Comparison of ENCODE assay signal across 1 cellular context in the genomic region with DNA sequence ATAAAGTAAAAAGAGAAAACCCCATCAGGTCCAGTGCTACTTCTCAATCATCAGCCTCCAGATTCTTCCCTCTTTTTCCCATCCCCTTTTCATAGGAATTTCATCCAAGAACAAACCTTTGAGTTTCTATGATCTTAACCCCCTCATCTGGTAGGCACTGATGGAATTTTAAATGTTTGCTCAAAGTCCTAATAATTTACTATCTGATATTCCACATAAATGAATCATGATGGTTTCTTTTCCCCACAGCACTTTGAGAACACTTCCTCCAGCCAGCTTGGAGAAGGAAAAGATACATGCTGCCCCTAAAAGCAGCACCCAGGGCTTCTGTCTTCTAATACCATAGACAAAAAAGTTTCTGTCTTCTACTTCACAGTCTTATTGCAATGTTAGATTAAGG.
TF ChIP-seq lines count a peak whose summit lies in the region.

No MANE protein-coding gene starts in this region.

TF ChIP-seq in IMR-90, 13 proteins besides CTCF, POLR2A, EP300 and RAD21 (continued from another document):
- no peak for TF ChIP-seq RCOR1 (IDR thresholded peaks at IDR 0.05; ENCODE audit: insufficient replicate concordance, low read length)
- no peak for TF ChIP-seq MXI1 (IDR thresholded peaks at IDR 0.05; ENCODE audit: borderline replicate concordance, low read depth, low read length)
- TF ChIP-seq, protein P1, sequence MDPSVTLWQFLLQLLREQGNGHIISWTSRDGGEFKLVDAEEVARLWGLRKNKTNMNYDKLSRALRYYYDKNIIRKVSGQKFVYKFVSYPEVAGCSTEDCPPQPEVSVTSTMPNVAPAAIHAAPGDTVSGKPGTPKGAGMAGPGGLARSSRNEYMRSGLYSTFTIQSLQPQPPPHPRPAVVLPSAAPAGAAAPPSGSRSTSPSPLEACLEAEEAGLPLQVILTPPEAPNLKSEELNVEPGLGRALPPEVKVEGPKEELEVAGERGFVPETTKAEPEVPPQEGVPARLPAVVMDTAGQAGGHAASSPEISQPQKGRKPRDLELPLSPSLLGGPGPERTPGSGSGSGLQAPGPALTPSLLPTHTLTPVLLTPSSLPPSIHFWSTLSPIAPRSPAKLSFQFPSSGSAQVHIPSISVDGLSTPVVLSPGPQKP (IDR thresholded peaks at IDR 0.05; ENCODE audit: borderline replicate concordance, low read depth, low read length), result no peak
- no peak for TF ChIP-seq CHD1 (IDR thresholded peaks at IDR 0.05; ENCODE audit: low read depth, low read length)
- no peak for TF ChIP-seq MAFK (IDR thresholded peaks at IDR 0.05; ENCODE audit: low read depth, low read length)
- TF ChIP-seq, protein P2, sequence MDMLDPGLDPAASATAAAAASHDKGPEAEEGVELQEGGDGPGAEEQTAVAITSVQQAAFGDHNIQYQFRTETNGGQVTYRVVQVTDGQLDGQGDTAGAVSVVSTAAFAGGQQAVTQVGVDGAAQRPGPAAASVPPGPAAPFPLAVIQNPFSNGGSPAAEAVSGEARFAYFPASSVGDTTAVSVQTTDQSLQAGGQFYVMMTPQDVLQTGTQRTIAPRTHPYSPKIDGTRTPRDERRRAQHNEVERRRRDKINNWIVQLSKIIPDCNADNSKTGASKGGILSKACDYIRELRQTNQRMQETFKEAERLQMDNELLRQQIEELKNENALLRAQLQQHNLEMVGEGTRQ (IDR thresholded peaks at IDR 0.05; ENCODE audit: low read depth, low read length), result no peak
- no peak for TF ChIP-seq BHLHE40 (IDR thresholded peaks at IDR 0.05; ENCODE audit: low read depth, low read length)
- TF ChIP-seq SMC3 (IDR thresholded peaks at IDR 0.05; ENCODE audit: low read depth, low read length), result no peak
TF ChIP-seq in IMR-90: peak in this region for 0.
